In genomic region chr17:66855204-66855603, GRCh38 we compare ENCODE assay signal across 9 cellular contexts. TPM values are rescaled to one million over a fixed set of nuclear protein-coding genes. Genes with fewer than 3 reads are reported as not detected.
DNase-seq lines count a peak whose midpoint lies in the region; ATAC-seq, FAIRE-seq and TF ChIP-seq lines count a peak whose summit lies in the region.
"Had no signal": no experiment of that assay in that cellular context is flagged by ENCODE, and none has a peak within 500 bp of the region (broad histone marks: within the 10 kb centered on the region; RNA-seq: fewer than 3 reads in every experiment).

No MANE protein-coding gene starts in this region.

- no peak for ATAC-seq in HG03469 (IDR thresholded peaks at IDR 0.05; ENCODE audit: unreplicated experiment)
- no peak for ATAC-seq in esophagus mucosa

- DNase-seq in LNCaP clone FGC (ENCODE audit: low read depth), result no peak
- peak; percentile 58 for DNase-seq in activated naive CD4-positive, alpha-beta T cell treated with anti-CD3 and anti-CD28 coated beads, Interleukin-2, amount 10 ng/mL, durations not matched to agents 7 days and 5 days
- DNase-seq in progenitor cell of endocrine pancreas (ENCODE audit: low spot score, unreplicated experiment), result no peak
- DNase-seq in HTR-8/SVneo (ENCODE audit: insufficient read length, low spot score), result no peak
- DNase-seq in SW 1271 (lab: John Stamatoyannopoulos, UW), result no peak
- DNase-seq: activated naive CD8-positive, alpha-beta T cell treated with anti-CD3 and anti-CD28 coated beads, Interleukin-2, amount 10 ng/mL, durations not matched to agents 7 days and 5 days had no signal

- peaks cover 5% of the 10 kb centered on the region for H3K27me3 ChIP-seq in DOHH2 (ENCODE audit: control insufficient read depth, low read length)

- no peaks in the 10 kb centered on the region for H3K9me3 Mint-ChIP-seq in activated naive CD4-positive, alpha-beta T cell treated with anti-CD3 and anti-CD28 coated beads, Interleukin-2, amount 10 ng/mL, durations not matched to agents 7 days and 5 days
- H3K9me3 Mint-ChIP-seq in progenitor cell of endocrine pancreas (ENCODE audit: low read depth), result no peaks in the 10 kb centered on the region
- H3K9me3 Mint-ChIP-seq: activated naive CD8-positive, alpha-beta T cell treated with anti-CD3 and anti-CD28 coated beads, Interleukin-2, amount 10 ng/mL, durations not matched to agents 7 days and 5 days had no signal

- no peaks in the 10 kb centered on the region for H3K4me1 Mint-ChIP-seq in activated naive CD4-positive, alpha-beta T cell treated with anti-CD3 and anti-CD28 coated beads, Interleukin-2, amount 10 ng/mL, durations not matched to agents 7 days and 5 days
- H3K4me1 Mint-ChIP-seq in progenitor cell of endocrine pancreas (ENCODE audit: low read depth), result no peaks in the 10 kb centered on the region
- H3K4me1 Mint-ChIP-seq: activated naive CD8-positive, alpha-beta T cell treated with anti-CD3 and anti-CD28 coated beads, Interleukin-2, amount 10 ng/mL, durations not matched to agents 7 days and 5 days had no signal

- H3K27ac Mint-ChIP-seq in activated naive CD4-positive, alpha-beta T cell treated with anti-CD3 and anti-CD28 coated beads, Interleukin-2, amount 10 ng/mL, durations not matched to agents 7 days and 5 days, result no peak overlapping the region
- no peak overlapping the region for H3K27ac Mint-ChIP-seq in progenitor cell of endocrine pancreas
- H3K27ac Mint-ChIP-seq: activated naive CD8-positive, alpha-beta T cell treated with anti-CD3 and anti-CD28 coated beads, Interleukin-2, amount 10 ng/mL, durations not matched to agents 7 days and 5 days had no signal

- H3K4me3 ChIP-seq in DOHH2 (ENCODE audit: low read length), result no peak overlapping the region
- H3K4me3 ChIP-seq in LNCaP clone FGC (ENCODE audit: low read depth, low read length), result no peak overlapping the region

- H3F3A ChIP-seq in DOHH2 (ENCODE audit: control insufficient read depth, insufficient read depth), result no peaks in the 10 kb centered on the region

- H3K9me2 ChIP-seq in DOHH2 (replicated peaks; ENCODE audit: control insufficient read depth, low read length), result no peaks in the 10 kb centered on the region

- no peaks in the 10 kb centered on the region for H3K36me3 Mint-ChIP-seq in activated naive CD4-positive, alpha-beta T cell treated with anti-CD3 and anti-CD28 coated beads, Interleukin-2, amount 10 ng/mL, durations not matched to agents 7 days and 5 days
- H3K36me3 Mint-ChIP-seq in progenitor cell of endocrine pancreas (ENCODE audit: insufficient read depth), result no peaks in the 10 kb centered on the region
- H3K36me3 Mint-ChIP-seq: activated naive CD8-positive, alpha-beta T cell treated with anti-CD3 and anti-CD28 coated beads, Interleukin-2, amount 10 ng/mL, durations not matched to agents 7 days and 5 days had no signal

- H4K20me1 ChIP-seq in DOHH2 (ENCODE audit: control insufficient read depth, insufficient read depth, low read depth, low read length), result no peaks in the 10 kb centered on the region

- H3K79me2 ChIP-seq in DOHH2 (ENCODE audit: control insufficient read depth, low read length), result no peaks in the 10 kb centered on the region

- peaks cover 18% of the 10 kb centered on the region for H3K27me3 Mint-ChIP-seq in activated naive CD4-positive, alpha-beta T cell treated with anti-CD3 and anti-CD28 coated beads, Interleukin-2, amount 10 ng/mL, durations not matched to agents 7 days and 5 days
- peaks cover 13% of the 10 kb centered on the region for H3K27me3 Mint-ChIP-seq in progenitor cell of endocrine pancreas

- TF ChIP-seq CTCF in DOHH2 (IDR thresholded peaks at IDR 0.05; ENCODE audit: low read depth, low read length, poor library complexity, severe bottlenecking), result peak; percentile 75
- TF ChIP-seq CTCF in LNCaP clone FGC (IDR thresholded peaks at IDR 0.05; ENCODE audit: control insufficient read depth, extremely low read depth, insufficient read depth), result peak; percentile 26
- TF ChIP-seq CTCF in progenitor cell of endocrine pancreas (IDR thresholded peaks at IDR 0.05; ENCODE audit: unreplicated experiment), result peak; percentile 20

- peaks cover 8% of the 10 kb centered on the region for H3K4me1 ChIP-seq in DOHH2 (ENCODE audit: control insufficient read depth, low read length)

- H3K4me2 ChIP-seq in DOHH2 (ENCODE audit: low read length), result no peak overlapping the region

- H3K27ac ChIP-seq in DOHH2 (ENCODE audit: low read depth, low read length), result no peak overlapping the region

- FAIRE-seq in HTR-8/SVneo (lab: Jason Lieb, UNC), result no peak

- H3K36me3 ChIP-seq in DOHH2 (ENCODE audit: control insufficient read depth, low read length), result no peaks in the 10 kb centered on the region

- no peak overlapping the region for H3K4me3 Mint-ChIP-seq in activated naive CD4-positive, alpha-beta T cell treated with anti-CD3 and anti-CD28 coated beads, Interleukin-2, amount 10 ng/mL, durations not matched to agents 7 days and 5 days
- no peak overlapping the region for H3K4me3 Mint-ChIP-seq in progenitor cell of endocrine pancreas (ENCODE audit: low read depth)
- H3K4me3 Mint-ChIP-seq: activated naive CD8-positive, alpha-beta T cell treated with anti-CD3 and anti-CD28 coated beads, Interleukin-2, amount 10 ng/mL, durations not matched to agents 7 days and 5 days had no signal

- no peaks in the 10 kb centered on the region for H3K9me3 ChIP-seq in DOHH2 (ENCODE audit: control insufficient read depth, insufficient read depth, low read length)

- CTCF ChIA-PET in activated naive CD4-positive, alpha-beta T cell treated with anti-CD3 and anti-CD28 coated beads, Interleukin-2, amount 10 ng/mL, durations not matched to agents 7 days and 5 days (lab: Charles Lee), result no interaction called here

RNA-seq across cellular contexts. Expression of gene CACNG5, which starts 20.3 kb away (rescaled TPM):
- total RNA-seq in progenitor cell of endocrine pancreas (not detected in 2 replicates), esophagus mucosa (not detected)
- total RNA-seq: activated naive CD8-positive, alpha-beta T cell treated with anti-CD3 and anti-CD28 coated beads, Interleukin-2, amount 10 ng/mL, durations not matched to agents 7 days and 5 days had no signal

Comparison
In these comparisons a context has a peak if more than half of its experiments do, and no peak if none do; other contexts are left out.
1. CTCF ChIP-seq: peak in every context shown above with its lines; median percentile 75 in DOHH2; 26 in LNCaP clone FGC; 20 in progenitor cell of endocrine pancreas.